Comparison of ENCODE assay signal across 8 cellular contexts in the genomic region with DNA sequence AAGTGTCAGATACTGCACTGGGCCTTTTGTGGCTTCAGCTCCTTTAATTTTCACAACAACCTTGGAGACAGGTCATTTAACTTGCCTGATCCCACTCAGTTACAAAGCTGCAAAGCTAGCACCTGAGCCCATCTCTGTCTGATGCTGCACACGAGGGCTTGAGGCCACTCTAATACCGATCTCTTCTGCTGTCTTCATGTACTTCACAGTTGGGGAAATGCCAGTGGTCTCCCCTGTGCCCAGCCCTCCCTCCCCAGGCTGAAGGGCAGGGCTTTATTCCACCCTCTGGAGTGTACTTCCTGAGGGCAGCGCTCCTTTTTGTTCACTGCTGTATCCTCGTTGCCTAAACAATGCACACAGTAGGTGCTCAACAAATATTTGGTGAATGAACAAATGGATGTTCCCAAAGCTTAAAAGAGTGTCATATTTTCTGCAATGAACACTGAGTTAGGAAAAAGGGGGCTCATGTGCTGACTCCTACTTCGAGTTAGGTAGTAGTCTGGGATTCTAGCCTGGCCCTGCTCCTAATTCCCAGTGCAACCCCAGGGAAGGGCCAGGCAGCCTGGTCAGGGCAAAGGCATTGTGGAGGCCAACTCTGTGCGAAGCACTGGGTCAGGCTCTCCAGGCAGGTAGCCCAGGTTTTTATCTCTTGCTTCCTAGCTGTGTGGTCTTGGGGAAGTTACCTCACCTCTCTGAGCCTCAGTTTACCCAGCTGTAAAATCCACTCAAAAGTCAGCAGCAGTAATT. TPM values are rescaled to one million over a fixed set of nuclear protein-coding genes. Genes with fewer than 3 reads are reported as not detected.
DNase-seq lines count a peak whose midpoint lies in the region; ATAC-seq and TF ChIP-seq lines count a peak whose summit lies in the region.

No MANE protein-coding gene starts in this region.

- peaks cover 13% of the 10 kb centered on the region for H3K4me1 ChIP-seq in GM23248 (ENCODE audit: insufficient read depth)

- H3K4me3 ChIP-seq in GM23248, result peak overlapping the region; percentile 76
- peak overlapping the region; percentile 46 to 71 (median 57) for H3K4me3 ChIP-seq in skin epidermis

- H3K4me3 Mint-ChIP-seq in activated CD8-positive, alpha-beta T cell treated with anti-CD3 and anti-CD28 coated beads for 36 hours, result peak overlapping the region; percentile 75

- CTCF ChIA-PET in activated CD8-positive, alpha-beta T cell treated with anti-CD3 and anti-CD28 coated beads for 36 hours (lab: Charles Lee), result interaction anchor here (1.0 to 1.2 kb wide), 2 partner anchors 11 to 83 kb away, joined by 3 to 4 read pairs; no protein-coding TSS in a partner anchor

- H3K9me2 ChIP-seq in GM23248 (ENCODE audit: insufficient read depth), result no peaks in the 10 kb centered on the region

- no peaks in the 10 kb centered on the region for H3K9me3 ChIP-seq in GM23248 (ENCODE audit: low read depth)

- peaks cover 12% of the 10 kb centered on the region for H3K36me3 Mint-ChIP-seq in activated CD8-positive, alpha-beta T cell treated with anti-CD3 and anti-CD28 coated beads for 36 hours (ENCODE audit: low read depth)

- peak overlapping the region; percentile 85 for H3K9ac ChIP-seq in GM23248

- TF ChIP-seq CTCF in activated CD8-positive, alpha-beta T cell treated with anti-CD3 and anti-CD28 coated beads for 36 hours (IDR thresholded peaks at IDR 0.05), result no peak

- peak overlapping the region; percentile 92 for H3K4me2 ChIP-seq in GM23248 (ENCODE audit: unreplicated experiment)

- no peaks in the 10 kb centered on the region for H3K79me2 ChIP-seq in GM23248 (ENCODE audit: insufficient read depth)

- peaks cover 6% of the 10 kb centered on the region for H3F3A ChIP-seq in GM23248 (ENCODE audit: insufficient read depth)

- peaks cover 24% of the 10 kb centered on the region for H3K4me1 Mint-ChIP-seq in activated CD8-positive, alpha-beta T cell treated with anti-CD3 and anti-CD28 coated beads for 36 hours (ENCODE audit: low read depth)

- POLR2A ChIA-PET in activated CD8-positive, alpha-beta T cell treated with anti-CD3 and anti-CD28 coated beads for 36 hours (lab: Charles Lee), result interaction anchor here (1.3 kb wide), 1 partner anchor 10 kb away, joined by 4 read pairs; no protein-coding TSS in a partner anchor

- intact Hi-C loops in activated CD8-positive, alpha-beta T cell treated with anti-CD3 and anti-CD28 coated beads for 36 hours (cut with micrococcal nuclease), result no loop called here
- intact Hi-C loops in left ventricle myocardium superior (cut with micrococcal nuclease), result no loop called here

- H3K9me3 Mint-ChIP-seq in activated CD8-positive, alpha-beta T cell treated with anti-CD3 and anti-CD28 coated beads for 36 hours, result no peaks in the 10 kb centered on the region

- WGBS in GM23248 (ENCODE audit: low coverage in 1 of 2, low lambda C conversion rate in 2 of 2, missing lambda C conversion rate in 2 of 2), 2 experiments, result 64 to 68% methylated on average over 6 of the region's 6 CpGs

- ATAC-seq in activated CD8-positive, alpha-beta T cell treated with anti-CD3 and anti-CD28 coated beads for 36 hours, result no peak
- peak; percentile 5 for ATAC-seq in left ventricle myocardium superior
- ATAC-seq in activated CD4-positive, CD25-positive, alpha-beta regulatory T cell treated with anti-CD3 and anti-CD28 coated beads, Interleukin-2, amount 50 U/mL, for 24 hours, result no peak

- in situ Hi-C loops in GM23248 (cut with MboI), result no loop called here

- no peaks in the 10 kb centered on the region for H4K20me1 ChIP-seq in GM23248 (ENCODE audit: insufficient read depth)

- H3K27ac Mint-ChIP-seq in activated CD8-positive, alpha-beta T cell treated with anti-CD3 and anti-CD28 coated beads for 36 hours, result peak overlapping the region; percentile 90

- DNase-seq in GM23248 (peak; percentile 11), left ventricle myocardium superior (no peak), GF-D8 (lab: John Stamatoyannopoulos, UW) (no peak), GDM1 (lab: John Stamatoyannopoulos, UW) (no peak), Ammon's horn (ENCODE audit: low spot score) (no peak)
- DNase-seq in activated CD8-positive, alpha-beta T cell treated with anti-CD3 and anti-CD28 coated beads for 36 hours, result no peak

- no peaks in the 10 kb centered on the region for H3K36me3 ChIP-seq in GM23248 (ENCODE audit: low read depth)

- H3K27me3 Mint-ChIP-seq in activated CD8-positive, alpha-beta T cell treated with anti-CD3 and anti-CD28 coated beads for 36 hours, result no peaks in the 10 kb centered on the region

- H3K27me3 ChIP-seq in GM23248 (replicated peaks; ENCODE audit: insufficient read depth), result no peaks in the 10 kb centered on the region

- H2AFZ ChIP-seq in GM23248, result peak overlapping the region; percentile 95

- H3K27ac ChIP-seq in GM23248, result no peak overlapping the region
- H3K27ac ChIP-seq in skin epidermis, result peak overlapping the region in 20 of 21 experiments; percentile 68 to 96 (median 87)

RNA-seq across cellular contexts. Expression of a gene that starts 1.1 kb away (rescaled TPM):
- total RNA-seq in GM23248 (2014; rRNA removed; shearing (Covaris generic)), result 24.5 and 25.9 TPM in 2 replicates
- polyA plus RNA-seq in GM23248 (2016; fragmentation: Nextera tagmentation; extraction: Ambion mirVana), result 10.5 and 10.7 TPM in 2 replicates
- total RNA-seq in activated CD8-positive, alpha-beta T cell treated with anti-CD3 and anti-CD28 coated beads for 36 hours, result 10 to 100 TPM; 10.8 to 13.2 TPM
- 8.9 TPM for total RNA-seq in left ventricle myocardium superior

RNA-seq across cellular contexts. Expression of a gene that starts 16.4 kb away (rescaled TPM):
- total RNA-seq in GM23248 (2014; rRNA removed; shearing (Covaris generic)), result not detected in 2 replicates
- not detected in 2 replicates for polyA plus RNA-seq in GM23248 (2016; fragmentation: Nextera tagmentation; extraction: Ambion mirVana)
- total RNA-seq in activated CD8-positive, alpha-beta T cell treated with anti-CD3 and anti-CD28 coated beads for 36 hours, result not detected
- not detected for total RNA-seq in left ventricle myocardium superior
